1 cellular context compared by ENCODE assay signal in the genomic region with DNA sequence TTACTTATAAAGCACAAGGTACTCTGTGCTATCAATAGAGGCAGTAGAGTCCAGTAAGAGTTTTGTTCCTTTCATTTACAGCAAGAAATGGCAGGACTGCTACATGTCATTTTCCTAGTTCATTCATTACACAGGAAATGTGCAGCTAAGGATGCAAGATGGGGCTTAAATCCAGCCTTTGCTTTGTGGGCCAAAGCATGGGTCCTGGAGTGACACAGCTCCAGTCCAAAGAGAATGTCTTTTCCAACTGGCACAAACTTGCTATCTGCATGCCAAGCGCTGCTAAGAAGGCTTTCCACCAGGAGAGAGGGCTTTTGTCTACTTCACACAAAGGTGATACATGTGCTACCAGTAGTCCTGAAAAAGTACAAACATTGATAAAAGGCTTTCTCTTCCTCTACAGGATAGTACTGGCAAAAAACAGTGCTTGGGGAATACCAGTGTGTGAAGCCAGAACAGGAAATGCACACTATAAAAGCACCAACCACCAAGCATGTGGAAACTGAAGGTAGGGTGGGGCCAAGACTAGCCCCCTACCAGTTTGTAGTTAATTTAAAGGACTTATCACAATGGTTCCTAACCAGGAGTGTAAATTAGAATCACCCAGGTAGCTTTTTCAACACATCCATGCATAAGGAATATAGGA.
TF ChIP-seq lines count a peak whose summit lies in the region.

No MANE protein-coding gene starts in this region.

TF ChIP-seq in GM23338, 12 proteins besides CTCF, POLR2A, EP300 and RAD21:
- TF ChIP-seq, protein P1, sequence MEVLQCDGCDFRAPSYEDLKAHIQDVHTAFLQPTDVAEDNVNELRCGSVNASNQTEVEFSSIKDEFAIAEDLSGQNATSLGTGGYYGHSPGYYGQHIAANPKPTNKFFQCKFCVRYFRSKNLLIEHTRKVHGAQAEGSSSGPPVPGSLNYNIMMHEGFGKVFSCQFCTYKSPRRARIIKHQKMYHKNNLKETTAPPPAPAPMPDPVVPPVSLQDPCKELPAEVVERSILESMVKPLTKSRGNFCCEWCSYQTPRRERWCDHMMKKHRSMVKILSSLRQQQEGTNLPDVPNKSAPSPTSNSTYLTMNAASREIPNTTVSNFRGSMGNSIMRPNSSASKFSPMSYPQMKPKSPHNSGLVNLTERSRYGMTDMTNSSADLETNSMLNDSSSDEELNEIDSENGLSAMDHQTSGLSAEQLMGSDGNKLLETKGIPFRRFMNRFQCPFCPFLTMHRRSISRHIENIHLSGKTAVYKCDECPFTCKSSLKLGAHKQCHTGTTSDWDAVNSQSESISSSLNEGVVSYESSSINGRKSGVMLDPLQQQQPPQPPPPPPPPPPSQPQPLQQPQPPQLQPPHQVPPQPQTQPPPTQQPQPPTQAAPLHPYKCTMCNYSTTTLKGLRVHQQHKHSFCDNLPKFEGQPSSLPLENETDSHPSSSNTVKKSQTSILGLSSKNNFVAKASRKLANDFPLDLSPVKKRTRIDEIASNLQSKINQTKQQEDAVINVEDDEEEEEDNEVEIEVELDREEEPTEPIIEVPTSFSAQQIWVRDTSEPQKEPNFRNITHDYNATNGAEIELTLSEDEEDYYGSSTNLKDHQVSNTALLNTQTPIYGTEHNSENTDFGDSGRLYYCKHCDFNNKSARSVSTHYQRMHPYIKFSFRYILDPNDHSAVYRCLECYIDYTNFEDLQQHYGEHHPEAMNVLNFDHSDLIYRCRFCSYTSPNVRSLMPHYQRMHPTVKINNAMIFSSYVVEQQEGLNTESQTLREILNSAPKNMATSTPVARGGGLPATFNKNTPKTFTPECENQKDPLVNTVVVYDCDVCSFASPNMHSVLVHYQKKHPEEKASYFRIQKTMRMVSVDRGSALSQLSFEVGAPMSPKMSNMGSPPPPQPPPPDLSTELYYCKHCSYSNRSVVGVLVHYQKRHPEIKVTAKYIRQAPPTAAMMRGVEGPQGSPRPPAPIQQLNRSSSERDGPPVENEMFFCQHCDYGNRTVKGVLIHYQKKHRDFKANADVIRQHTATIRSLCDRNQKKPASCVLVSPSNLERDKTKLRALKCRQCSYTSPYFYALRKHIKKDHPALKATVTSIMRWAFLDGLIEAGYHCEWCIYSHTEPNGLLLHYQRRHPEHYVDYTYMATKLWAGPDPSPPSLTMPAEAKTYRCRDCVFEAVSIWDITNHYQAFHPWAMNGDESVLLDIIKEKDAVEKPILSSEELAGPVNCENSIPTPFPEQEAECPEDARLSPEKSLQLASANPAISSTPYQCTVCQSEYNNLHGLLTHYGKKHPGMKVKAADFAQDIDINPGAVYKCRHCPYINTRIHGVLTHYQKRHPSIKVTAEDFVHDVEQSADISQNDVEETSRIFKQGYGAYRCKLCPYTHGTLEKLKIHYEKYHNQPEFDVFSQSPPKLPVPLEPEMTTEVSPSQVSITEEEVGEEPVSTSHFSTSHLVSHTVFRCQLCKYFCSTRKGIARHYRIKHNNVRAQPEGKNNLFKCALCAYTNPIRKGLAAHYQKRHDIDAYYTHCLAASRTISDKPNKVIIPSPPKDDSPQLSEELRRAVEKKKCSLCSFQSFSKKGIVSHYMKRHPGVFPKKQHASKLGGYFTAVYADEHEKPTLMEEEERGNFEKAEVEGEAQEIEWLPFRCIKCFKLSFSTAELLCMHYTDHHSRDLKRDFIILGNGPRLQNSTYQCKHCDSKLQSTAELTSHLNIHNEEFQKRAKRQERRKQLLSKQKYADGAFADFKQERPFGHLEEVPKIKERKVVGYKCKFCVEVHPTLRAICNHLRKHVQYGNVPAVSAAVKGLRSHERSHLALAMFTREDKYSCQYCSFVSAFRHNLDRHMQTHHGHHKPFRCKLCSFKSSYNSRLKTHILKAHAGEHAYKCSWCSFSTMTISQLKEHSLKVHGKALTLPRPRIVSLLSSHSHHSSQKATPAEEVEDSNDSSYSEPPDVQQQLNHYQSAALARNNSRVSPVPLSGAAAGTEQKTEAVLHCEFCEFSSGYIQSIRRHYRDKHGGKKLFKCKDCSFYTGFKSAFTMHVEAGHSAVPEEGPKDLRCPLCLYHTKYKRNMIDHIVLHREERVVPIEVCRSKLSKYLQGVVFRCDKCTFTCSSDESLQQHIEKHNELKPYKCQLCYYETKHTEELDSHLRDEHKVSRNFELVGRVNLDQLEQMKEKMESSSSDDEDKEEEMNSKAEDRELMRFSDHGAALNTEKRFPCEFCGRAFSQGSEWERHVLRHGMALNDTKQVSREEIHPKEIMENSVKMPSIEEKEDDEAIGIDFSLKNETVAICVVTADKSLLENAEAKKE (CRISPR knock-in tag; IDR thresholded peaks at IDR 0.05) = no peak
- no peak for TF ChIP-seq ZNF331 (CRISPR knock-in tag; IDR thresholded peaks at IDR 0.05; ENCODE audit: low read depth)
- TF ChIP-seq POLR2AphosphoS5 (IDR thresholded peaks at IDR 0.05; ENCODE audit: low read depth) = no peak
- no peak for TF ChIP-seq JUNB (IDR thresholded peaks at IDR 0.05; ENCODE audit: unreplicated experiment)
- no peak for TF ChIP-seq EZH2phosphoT487 (IDR thresholded peaks at IDR 0.05; ENCODE audit: unreplicated experiment)
- TF ChIP-seq ZNF114 (CRISPR knock-in tag; IDR thresholded peaks at IDR 0.05) = no peak
- TF ChIP-seq, protein P2, sequence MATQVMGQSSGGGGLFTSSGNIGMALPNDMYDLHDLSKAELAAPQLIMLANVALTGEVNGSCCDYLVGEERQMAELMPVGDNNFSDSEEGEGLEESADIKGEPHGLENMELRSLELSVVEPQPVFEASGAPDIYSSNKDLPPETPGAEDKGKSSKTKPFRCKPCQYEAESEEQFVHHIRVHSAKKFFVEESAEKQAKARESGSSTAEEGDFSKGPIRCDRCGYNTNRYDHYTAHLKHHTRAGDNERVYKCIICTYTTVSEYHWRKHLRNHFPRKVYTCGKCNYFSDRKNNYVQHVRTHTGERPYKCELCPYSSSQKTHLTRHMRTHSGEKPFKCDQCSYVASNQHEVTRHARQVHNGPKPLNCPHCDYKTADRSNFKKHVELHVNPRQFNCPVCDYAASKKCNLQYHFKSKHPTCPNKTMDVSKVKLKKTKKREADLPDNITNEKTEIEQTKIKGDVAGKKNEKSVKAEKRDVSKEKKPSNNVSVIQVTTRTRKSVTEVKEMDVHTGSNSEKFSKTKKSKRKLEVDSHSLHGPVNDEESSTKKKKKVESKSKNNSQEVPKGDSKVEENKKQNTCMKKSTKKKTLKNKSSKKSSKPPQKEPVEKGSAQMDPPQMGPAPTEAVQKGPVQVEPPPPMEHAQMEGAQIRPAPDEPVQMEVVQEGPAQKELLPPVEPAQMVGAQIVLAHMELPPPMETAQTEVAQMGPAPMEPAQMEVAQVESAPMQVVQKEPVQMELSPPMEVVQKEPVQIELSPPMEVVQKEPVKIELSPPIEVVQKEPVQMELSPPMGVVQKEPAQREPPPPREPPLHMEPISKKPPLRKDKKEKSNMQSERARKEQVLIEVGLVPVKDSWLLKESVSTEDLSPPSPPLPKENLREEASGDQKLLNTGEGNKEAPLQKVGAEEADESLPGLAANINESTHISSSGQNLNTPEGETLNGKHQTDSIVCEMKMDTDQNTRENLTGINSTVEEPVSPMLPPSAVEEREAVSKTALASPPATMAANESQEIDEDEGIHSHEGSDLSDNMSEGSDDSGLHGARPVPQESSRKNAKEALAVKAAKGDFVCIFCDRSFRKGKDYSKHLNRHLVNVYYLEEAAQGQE (IDR thresholded peaks at IDR 0.05; ENCODE audit: unreplicated experiment) = no peak
- TF ChIP-seq, protein P3, sequence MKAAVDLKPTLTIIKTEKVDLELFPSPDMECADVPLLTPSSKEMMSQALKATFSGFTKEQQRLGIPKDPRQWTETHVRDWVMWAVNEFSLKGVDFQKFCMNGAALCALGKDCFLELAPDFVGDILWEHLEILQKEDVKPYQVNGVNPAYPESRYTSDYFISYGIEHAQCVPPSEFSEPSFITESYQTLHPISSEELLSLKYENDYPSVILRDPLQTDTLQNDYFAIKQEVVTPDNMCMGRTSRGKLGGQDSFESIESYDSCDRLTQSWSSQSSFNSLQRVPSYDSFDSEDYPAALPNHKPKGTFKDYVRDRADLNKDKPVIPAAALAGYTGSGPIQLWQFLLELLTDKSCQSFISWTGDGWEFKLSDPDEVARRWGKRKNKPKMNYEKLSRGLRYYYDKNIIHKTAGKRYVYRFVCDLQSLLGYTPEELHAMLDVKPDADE (IDR thresholded peaks at IDR 0.05) = no peak
- no peak for TF ChIP-seq CREB1 (CRISPR knock-in tag; IDR thresholded peaks at IDR 0.05; ENCODE audit: low read depth)
- TF ChIP-seq EZH2 (IDR thresholded peaks at IDR 0.05; ENCODE audit: low read depth, unreplicated experiment) = no peak
- no peak for TF ChIP-seq STAT1 (IDR thresholded peaks at IDR 0.05; ENCODE audit: unreplicated experiment)
- TF ChIP-seq NANOG (IDR thresholded peaks at IDR 0.05; ENCODE audit: borderline replicate concordance) = no peak
